ENCODE assay signal across 1 cellular context in genomic region chr9:90874194-90874593, GRCh38.
TF ChIP-seq lines count a peak whose summit lies in the region.

No MANE protein-coding gene starts in this region.

TF ChIP-seq in IMR-90, 13 proteins besides CTCF, POLR2A, EP300 and RAD21 (continued from another document):
- TF ChIP-seq USF2 (IDR thresholded peaks at IDR 0.05; ENCODE audit: low read depth, low read length) (no peak), CHD1 (IDR thresholded peaks at IDR 0.05; ENCODE audit: low read depth, low read length) (no peak), MXI1 (IDR thresholded peaks at IDR 0.05; ENCODE audit: borderline replicate concordance, low read depth, low read length) (no peak), CEBPB (IDR thresholded peaks at IDR 0.05; ENCODE audit: low read depth, low read length) (no peak)
